Comparison of ENCODE assay signal across 28 cellular contexts in genomic region chr13:112186091-112186490, GRCh38.
"Had no signal": no experiment of that assay in that cellular context is flagged by ENCODE, and none has a peak within 500 bp of the region (broad histone marks: within the 10 kb centered on the region; RNA-seq: fewer than 3 reads in every experiment).

No MANE protein-coding gene starts in this region.

- H3K4me1 ChIP-seq: adrenal gland, ascending aorta, breast epithelium, colonic mucosa, esophagus squamous epithelium had no signal

- H3K4me3 ChIP-seq: adrenal gland, ascending aorta, breast epithelium, cardiac muscle cell, colonic mucosa, dorsolateral prefrontal cortex, esophagus squamous epithelium had no signal

- H3K36me3 ChIP-seq: adrenal gland, ascending aorta, breast epithelium, cardiac muscle cell, colonic mucosa, esophagus squamous epithelium, WERI-Rb-1 had no signal

- H3K27ac ChIP-seq: adrenal gland, ascending aorta, breast epithelium, cardiac muscle cell, colonic mucosa, dorsolateral prefrontal cortex, esophagus squamous epithelium, WERI-Rb-1 had no signal

- H3K27me3 ChIP-seq: adrenal gland, ascending aorta, colonic mucosa had no signal

- H3K9me3 ChIP-seq: adrenal gland, ascending aorta, breast epithelium, colonic mucosa, esophagus squamous epithelium had no signal

- ATAC-seq: activated CD4-positive, CD25-positive, alpha-beta regulatory T cell treated with anti-CD3 and anti-CD28 coated beads, Interleukin-2, amount 50 U/mL, for 24 hours; activated CD8-positive, alpha-beta T cell treated with anti-CD3 and anti-CD28 coated beads for 36 hours; activated naive CD8-positive, alpha-beta T cell treated with anti-CD3 and anti-CD28 coated beads, Interleukin-2, amount 50 U/mL, for 24 hours; T-helper 17 cell had no signal

- DNase-seq: activated B cell treated with CpG ODN at 0.5 μM for 24 hours; activated CD4-positive, alpha-beta T cell treated with anti-CD3 and anti-CD28 coated beads for 48 hours; activated CD4-positive, alpha-beta T cell treated with anti-CD3 and anti-CD28 coated beads, Interleukin-2, amount 50 U/mL, for 1 hour; activated CD4-positive, alpha-beta T cell treated with anti-CD3 and anti-CD28 coated beads, Interleukin-2, amount 50 U/mL, for 48 hours; activated CD8-positive, alpha-beta memory T cell treated with anti-CD3 and anti-CD28 coated beads for 24 hours; activated CD8-positive, alpha-beta T cell treated with anti-CD3 and anti-CD28 coated beads for 36 hours; activated effector memory CD4-positive, alpha-beta T cell treated with anti-CD3 and anti-CD28 coated beads, Interleukin-2, amount 50 U/mL, for 16 hours; activated naive CD4-positive, alpha-beta T cell treated with anti-CD3 and anti-CD28 coated beads for 36 hours; activated naive CD8-positive, alpha-beta T cell treated with anti-CD3 and anti-CD28 coated beads for 36 hours; activated naive CD8-positive, alpha-beta T cell treated with anti-CD3 and anti-CD28 coated beads, Interleukin-2, amount 50 U/mL, for 24 hours; activated T-cell treated with anti-CD3 and anti-CD28 coated beads, Interleukin-2, amount 50 U/mL, for 48 hours; adrenal gland; amygdala; central memory CD4-positive, alpha-beta T cell; cerebellar nuclear complex; colonic mucosa; effector memory CD4-positive, alpha-beta T cell; esophagus squamous epithelium; foreskin melanocyte; T-helper 1 cell; T-helper 17 cell; T1000; WERI-Rb-1 had no signal
